In genomic region chr7:106658504-106659368, GRCh38 we compare ENCODE assay signal across 8 cellular contexts. TPM values are rescaled to one million over a fixed set of nuclear protein-coding genes. Genes with fewer than 3 reads are reported as not detected.
DNase-seq lines count a peak whose midpoint lies in the region; ATAC-seq and TF ChIP-seq lines count a peak whose summit lies in the region.

No MANE protein-coding gene starts in this region.

- no peak overlapping the region for H3K27ac ChIP-seq in CD4-positive, alpha-beta memory T cell (ENCODE audit: low read depth, low read length)
- no peak overlapping the region for H3K27ac ChIP-seq in coronary artery

- POLR2A ChIA-PET in CD4-positive, alpha-beta memory T cell (lab: Charles Lee; ENCODE audit: partially characterized antibody), result interaction anchor here (1.1 to 5.1 kb wide), 4 partner anchors 60 to 116 kb away, joined by 3 to 51 read pairs (median 3); no protein-coding TSS in a partner anchor

- TF ChIP-seq CTCF in coronary artery (IDR thresholded peaks at IDR 0.05), result no peak

- no peaks in the 10 kb centered on the region for H3K27me3 Mint-ChIP-seq in CD4-positive, alpha-beta memory T cell

- H3K36me3 Mint-ChIP-seq in CD4-positive, alpha-beta memory T cell, result peaks cover 0 to 5% of the 10 kb centered on the region in 2 donors

- no peaks in the 10 kb centered on the region for H3K27me3 ChIP-seq in CD4-positive, alpha-beta memory T cell (ENCODE audit: insufficient read depth, low read length)
- no peaks in the 10 kb centered on the region for H3K27me3 ChIP-seq in NT2/D1 (ENCODE audit: insufficient read depth, insufficient read length)
- H3K27me3 ChIP-seq in neuron (ENCODE audit: insufficient read depth, low read length), result no peaks in the 10 kb centered on the region

- H3K9me3 ChIP-seq in CD4-positive, alpha-beta memory T cell (ENCODE audit: control insufficient read depth in 1 of 2, low read length in 2 of 2), result no peaks in the 10 kb centered on the region
- H3K9me3 ChIP-seq in NT2/D1 (ENCODE audit: insufficient read depth, low read length) (no peaks in the 10 kb centered on the region), neuron (ENCODE audit: low read length) (no peaks in the 10 kb centered on the region)

- peak overlapping the region in 6 of 8 donors; percentile 43 to 92 (median 85) for H3K4me3 Mint-ChIP-seq in CD4-positive, alpha-beta memory T cell

- no peak for DNase-seq in CD4-positive, alpha-beta memory T cell
- DNase-seq in NT2/D1 (ENCODE audit: low read depth, low spot score), result no peak
- no peak for DNase-seq in coronary artery (ENCODE audit: low spot score)
- DNase-seq in hippocampal formation (lab: John Stamatoyannopoulos, UW), result no peak

- H3K9ac ChIP-seq in NT2/D1 (ENCODE audit: insufficient read length, low read depth), result no peak overlapping the region

- peaks cover 0 to 2% (median 0%) of the 10 kb centered on the region in 8 donors for H3K9me3 Mint-ChIP-seq in CD4-positive, alpha-beta memory T cell

- H3K27ac Mint-ChIP-seq in CD4-positive, alpha-beta memory T cell, result peak overlapping the region in 1 of 7 donors; percentile 29

- CTCF ChIA-PET in CD4-positive, alpha-beta memory T cell (lab: Charles Lee; ENCODE audit: partially characterized antibody), result interaction anchor here (0.9 to 6.5 kb wide), 11 partner anchors 19 to 489 kb away, joined by 3 to 120 read pairs (median 6); no protein-coding TSS in a partner anchor

- H3K4me3 ChIP-seq in CD4-positive, alpha-beta memory T cell (ENCODE audit: low read length in 2 of 2), result no peak overlapping the region
- H3K4me3 ChIP-seq in NT2/D1 (ENCODE audit: insufficient read length, low read depth) (peak overlapping the region; percentile 92), coronary artery (peak overlapping the region; percentile 89), neuron (ENCODE audit: low read length) (peak overlapping the region; percentile 93)

- no peak overlapping the region for H2AFZ ChIP-seq in neuron (ENCODE audit: low read depth, low read length)

- H3K36me3 ChIP-seq in CD4-positive, alpha-beta memory T cell (ENCODE audit: insufficient read depth, low read length), result no peaks in the 10 kb centered on the region
- H3K36me3 ChIP-seq in NT2/D1 (ENCODE audit: insufficient read depth, insufficient read length, low read length) (no peaks in the 10 kb centered on the region), neuron (ENCODE audit: insufficient read depth, low read length) (no peaks in the 10 kb centered on the region)

- ATAC-seq in GM18519 (IDR thresholded peaks at IDR 0.05; ENCODE audit: low FRiP score, unreplicated experiment), result no peak
- ATAC-seq in HG03108 (IDR thresholded peaks at IDR 0.05; ENCODE audit: unreplicated experiment), result no peak
- no peak for ATAC-seq in GM19395 (IDR thresholded peaks at IDR 0.05; ENCODE audit: unreplicated experiment)

- H3K4me1 ChIP-seq in CD4-positive, alpha-beta memory T cell (ENCODE audit: insufficient read depth, low read length), result peaks cover 35% of the 10 kb centered on the region
- H3K4me1 ChIP-seq in NT2/D1 (ENCODE audit: insufficient read depth, insufficient read length) (no peaks in the 10 kb centered on the region), neuron (ENCODE audit: insufficient read depth, low read length) (peaks cover 18% of the 10 kb centered on the region)

- H3K4me1 Mint-ChIP-seq in CD4-positive, alpha-beta memory T cell, result peaks cover 17 to 40% (median 28%) of the 10 kb centered on the region in 4 donors

- intact Hi-C loops in CD4-positive, alpha-beta memory T cell (cut with micrococcal nuclease), result no loop called here

RNA-seq across cellular contexts. Expression of gene CCDC71L, which starts 2.2 kb away (rescaled TPM):
- 10 to 100 TPM; 16.4 to 16.6 TPM for total RNA-seq in CD4-positive, alpha-beta memory T cell
- polyA plus RNA-seq in CD4-positive, alpha-beta memory T cell, result 1 to 10 TPM; 2.6 to 4.8 TPM

Comparison
In these comparisons a context has a peak if more than half of its experiments do, and no peak if none do; other contexts are left out.
1. H3K4me3 ChIP-seq: peak in NT2/D1 (single experiment), coronary artery (single experiment) and neuron (single experiment); none in CD4-positive, alpha-beta memory T cell (0 of 2).